In genomic region chr12:120453977-120454376, GRCh38 we compare ENCODE assay signal across 9 cellular contexts. TPM values are rescaled to one million over a fixed set of nuclear protein-coding genes. Genes with fewer than 3 reads are reported as not detected.
DNase-seq lines count a peak whose midpoint lies in the region; ATAC-seq and TF ChIP-seq lines count a peak whose summit lies in the region.
"Had no signal": no experiment of that assay in that cellular context is flagged by ENCODE, and none has a peak within 500 bp of the region (broad histone marks: within the 10 kb centered on the region; RNA-seq: fewer than 3 reads in every experiment).

No MANE protein-coding gene starts in this region.

- peak overlapping the region; percentile 55 for H3K27ac Mint-ChIP-seq in CD4-positive, alpha-beta T cell
- no peak overlapping the region for H3K27ac Mint-ChIP-seq in endodermal cell
- peak overlapping the region; percentile 18 for H3K27ac Mint-ChIP-seq in progenitor cell of endocrine pancreas

- no peaks in the 10 kb centered on the region for H3K27me3 Mint-ChIP-seq in CD4-positive, alpha-beta T cell
- no peaks in the 10 kb centered on the region for H3K27me3 Mint-ChIP-seq in endodermal cell (ENCODE audit: insufficient read depth)
- H3K27me3 Mint-ChIP-seq in progenitor cell of endocrine pancreas, result no peaks in the 10 kb centered on the region

- no peak overlapping the region for H2AFZ ChIP-seq in OCI-LY3 (ENCODE audit: low read depth, low read length)

- H3K9ac ChIP-seq in OCI-LY3 (ENCODE audit: low read length) (no peak overlapping the region), endodermal cell (ENCODE audit: extremely low read depth, low read length, poor library complexity, severe bottlenecking) (no peak overlapping the region)

- peak; percentile 95 for ATAC-seq in CD4-positive, alpha-beta T cell (ENCODE audit: poor library complexity)
- ATAC-seq in GM18907 (IDR thresholded peaks at IDR 0.05; ENCODE audit: unreplicated experiment), result peak; percentile 48

- intact Hi-C loops in CD4-positive, alpha-beta T cell (cut with DNase I, micrococcal nuclease), result loop anchor here in 1 of 2 experiments (5.0 kb wide), 1 partner anchor 43 kb away; the partner anchor contains the start of gene DYNLL1
- intact Hi-C loops in vagina (cut with DNase I), result no loop called here

- H3K4me2 ChIP-seq in OCI-LY3 (ENCODE audit: low read length), result no peak overlapping the region

- peaks cover 44% of the 10 kb centered on the region for H3K36me3 Mint-ChIP-seq in CD4-positive, alpha-beta T cell (ENCODE audit: low read depth)
- peaks cover 70% of the 10 kb centered on the region for H3K36me3 Mint-ChIP-seq in endodermal cell (ENCODE audit: low read depth)
- peaks cover 11% of the 10 kb centered on the region for H3K36me3 Mint-ChIP-seq in progenitor cell of endocrine pancreas (ENCODE audit: insufficient read depth)

- H3K79me2 ChIP-seq in OCI-LY3 (ENCODE audit: low read length), result peaks cover 30% of the 10 kb centered on the region

- TF ChIP-seq CTCF in CD4-positive, alpha-beta T cell (IDR thresholded peaks at IDR 0.05), result peak; percentile 61
- peak; percentile 53 for TF ChIP-seq CTCF in OCI-LY3 (IDR thresholded peaks at IDR 0.05; ENCODE audit: low read depth, low read length)
- peak; percentile 81 for TF ChIP-seq CTCF in endodermal cell (conservative IDR thresholded peaks at IDR 0.05)
- TF ChIP-seq CTCF in progenitor cell of endocrine pancreas (IDR thresholded peaks at IDR 0.05; ENCODE audit: unreplicated experiment), result peak; percentile 49
- no peak for TF ChIP-seq CTCF in vagina (IDR thresholded peaks at IDR 0.05)

- 71 to 100% methylated on average over 1 to 3 of the region's 4 CpGs for WGBS in endodermal cell (ENCODE audit: insufficient coverage in 1 of 2, insufficient read length in 1 of 2), 2 experiments

- no peaks in the 10 kb centered on the region for H3K27me3 ChIP-seq in CD4-positive, alpha-beta T cell (ENCODE audit: control insufficient read depth, insufficient read depth, low read length)
- H3K27me3 ChIP-seq in OCI-LY3 (ENCODE audit: low read depth, low read length) (no peaks in the 10 kb centered on the region), endodermal cell (ENCODE audit: control insufficient read depth, insufficient read depth, low read length, poor library complexity, severe bottlenecking) (no peaks in the 10 kb centered on the region), vagina (no peaks in the 10 kb centered on the region)

- H3K4me3 ChIP-seq in OCI-LY3 (ENCODE audit: low read length) (no peak overlapping the region), endodermal cell (ENCODE audit: low read length) (no peak overlapping the region), vagina (no peak overlapping the region)
- H3K4me3 ChIP-seq: lung had no signal

- H3K4me3 Mint-ChIP-seq in CD4-positive, alpha-beta T cell, result peak overlapping the region; percentile 38
- H3K4me3 Mint-ChIP-seq in endodermal cell (no peak overlapping the region), progenitor cell of endocrine pancreas (ENCODE audit: low read depth) (no peak overlapping the region)

- DNase-seq in CD4-positive, alpha-beta T cell, result no peak
- DNase-seq in endodermal cell (no peak), progenitor cell of endocrine pancreas (ENCODE audit: low spot score, unreplicated experiment) (no peak), T-helper 9 cell (no peak), vagina (ENCODE audit: extremely low spot score in 2 of 2) (no peak)
- no peak for DNase-seq in activated effector memory CD4-positive, alpha-beta T cell treated with anti-CD3 and anti-CD28 coated beads, Interleukin-2, amount 50 U/mL, for 16 hours

- H3K36me3 ChIP-seq in OCI-LY3 (replicated peaks; ENCODE audit: low read depth, low read length) (peaks cover 43% of the 10 kb centered on the region), endodermal cell (ENCODE audit: control insufficient read depth, insufficient read depth, low read length) (peaks cover 86% of the 10 kb centered on the region), vagina (peaks cover 0 to 39% of the 10 kb centered on the region in 2 donors)

- no peaks in the 10 kb centered on the region for H3K9me3 Mint-ChIP-seq in CD4-positive, alpha-beta T cell
- H3K9me3 Mint-ChIP-seq in endodermal cell (no peaks in the 10 kb centered on the region), progenitor cell of endocrine pancreas (ENCODE audit: low read depth) (no peaks in the 10 kb centered on the region)

- CTCF ChIA-PET in CD4-positive, alpha-beta T cell (lab: Charles Lee), result interaction anchor here (1.6 to 1.8 kb wide), 2 partner anchors 15 to 152 kb away, joined by 3 to 8 read pairs; partner anchors contain the start of genes SIRT4 and SRSF9

- no peaks in the 10 kb centered on the region; the same call in 1 of the 2 replicates for H4K20me1 ChIP-seq in OCI-LY3 (ENCODE audit: insufficient read depth, low read length)

- peaks cover 8% of the 10 kb centered on the region for H3K4me1 Mint-ChIP-seq in CD4-positive, alpha-beta T cell (ENCODE audit: low read depth)
- no peaks in the 10 kb centered on the region for H3K4me1 Mint-ChIP-seq in endodermal cell
- H3K4me1 Mint-ChIP-seq in progenitor cell of endocrine pancreas (ENCODE audit: low read depth), result peaks cover 13% of the 10 kb centered on the region

- no peaks in the 10 kb centered on the region for H3K9me3 ChIP-seq in CD4-positive, alpha-beta T cell (ENCODE audit: control insufficient read depth, low read length)
- H3K9me3 ChIP-seq in OCI-LY3 (ENCODE audit: insufficient read depth, low read length) (no peaks in the 10 kb centered on the region), endodermal cell (ENCODE audit: control insufficient read depth, low read length) (no peaks in the 10 kb centered on the region), vagina (no peaks in the 10 kb centered on the region)

- no peak for TF ChIP-seq POLR2A in vagina (IDR thresholded peaks at IDR 0.05)

- H3K27ac ChIP-seq in CD4-positive, alpha-beta T cell (ENCODE audit: low read depth, low read length), result no peak overlapping the region
- H3K27ac ChIP-seq in OCI-LY3 (ENCODE audit: low read length) (no peak overlapping the region), endodermal cell (ENCODE audit: low read depth, low read length) (no peak overlapping the region), vagina (no peak overlapping the region)

- POLR2A ChIA-PET in CD4-positive, alpha-beta T cell (lab: Charles Lee), result interaction anchor here (2.0 kb wide), 1 partner anchor 13 kb away, joined by 6 read pairs; no protein-coding TSS in a partner anchor

- H3K4me1 ChIP-seq in OCI-LY3 (ENCODE audit: low read length) (no peaks in the 10 kb centered on the region), endodermal cell (ENCODE audit: control insufficient read depth, insufficient read depth, low read length) (peaks cover 4% of the 10 kb centered on the region), vagina (peaks cover 7% of the 10 kb centered on the region)

RNA-seq across cellular contexts. Expression of gene GATC, which starts 7.7 kb away (rescaled TPM):
- 10 to 100 TPM; 18.6 to 19.4 TPM for total RNA-seq in CD4-positive, alpha-beta T cell
- total RNA-seq in endodermal cell, result 10 to 100 TPM; 24.5 to 33.2 TPM
- 23.9 TPM for polyA plus RNA-seq in endodermal cell (2013, experiment 1 of 2)
- polyA plus RNA-seq in endodermal cell (2013, experiment 2 of 2), result 22.8 TPM
- 28.0 and 30.9 TPM in 2 replicates for total RNA-seq in progenitor cell of endocrine pancreas
- total RNA-seq in vagina, result 15.5 TPM

RNA-seq across cellular contexts. Expression of gene TRIAP1, which starts 7.8 kb away (rescaled TPM):
- 10 to 100 TPM; 33.0 to 34.3 TPM for total RNA-seq in CD4-positive, alpha-beta T cell
- total RNA-seq in endodermal cell, result 10 to 100 TPM; 31.6 to 34.8 TPM
- 47.9 TPM for polyA plus RNA-seq in endodermal cell (2013, experiment 1 of 2)
- polyA plus RNA-seq in endodermal cell (2013, experiment 2 of 2), result 46.5 TPM
- 32.4 and 33.5 TPM in 2 replicates for total RNA-seq in progenitor cell of endocrine pancreas
- total RNA-seq in vagina, result 3.9 TPM

RNA-seq across cellular contexts. Expression of gene SRSF9, which starts 15.6 kb away (rescaled TPM):
- 100 to 1,000 TPM; 124 TPM for total RNA-seq in CD4-positive, alpha-beta T cell
- total RNA-seq in endodermal cell (100 to 1,000 TPM; 291 to 324 TPM), progenitor cell of endocrine pancreas (282 and 286 TPM in 2 replicates), vagina (105 TPM)
- 223 TPM for polyA plus RNA-seq in endodermal cell (2013, experiment 1 of 2)
- polyA plus RNA-seq in endodermal cell (2013, experiment 2 of 2), result 209 TPM

RNA-seq across cellular contexts. Expression of gene COX6A1, which starts 16.1 kb away (rescaled TPM):
- total RNA-seq in CD4-positive, alpha-beta T cell, result 100 to 1,000 TPM; 112 to 116 TPM
- total RNA-seq in endodermal cell (100 to 1,000 TPM; 344 to 354 TPM), progenitor cell of endocrine pancreas (318 and 343 TPM in 2 replicates), vagina (928 TPM)
- polyA plus RNA-seq in endodermal cell (2013, experiment 1 of 2), result 576 TPM
- polyA plus RNA-seq in endodermal cell (2013, experiment 2 of 2), result 530 TPM

RNA-seq across cellular contexts. Expression of gene DYNLL1, which starts 41.9 kb away (rescaled TPM):
- 10 to 100 TPM; 23.6 to 24.5 TPM for total RNA-seq in CD4-positive, alpha-beta T cell
- total RNA-seq in endodermal cell, result 100 to 1,000 TPM; 326 to 424 TPM
- polyA plus RNA-seq in endodermal cell (2013, experiment 1 of 2), result 494 TPM
- 464 TPM for polyA plus RNA-seq in endodermal cell (2013, experiment 2 of 2)
- total RNA-seq in progenitor cell of endocrine pancreas, result 356 and 386 TPM in 2 replicates
- 318 TPM for total RNA-seq in vagina

Comparison
In these comparisons a context has a peak if more than half of its experiments do, and no peak if none do; other contexts are left out.
1. CTCF ChIP-seq: peak in CD4-positive, alpha-beta T cell (single experiment), OCI-LY3 (single experiment), endodermal cell (single experiment) and progenitor cell of endocrine pancreas (single experiment); none in vagina (0 of 3).